ENCODE assay signal across 8 cellular contexts in genomic region chr6:147463651-147464050, GRCh38. TPM values are rescaled to one million over a fixed set of nuclear protein-coding genes. Genes with fewer than 3 reads are reported as not detected.
"Had no signal": no experiment of that assay in that cellular context is flagged by ENCODE, and none has a peak within 500 bp of the region (broad histone marks: within the 10 kb centered on the region; RNA-seq: fewer than 3 reads in every experiment).

No MANE protein-coding gene starts in this region.

- H3K4me3 ChIP-seq: GM12878 had no signal

- FAIRE-seq: GM12878, GM12891, GM12892, GM18507, GM19239 had no signal

- ATAC-seq: GM12878 had no signal

- DNase-seq: GDM1, GF-D8 had no signal

RNA-seq across cellular contexts. Expression of gene SAMD5, which starts 44.8 kb away (rescaled TPM):
- total RNA-seq: G401 had no signal
